Comparison of ENCODE assay signal across 18 cellular contexts in the genomic region with DNA sequence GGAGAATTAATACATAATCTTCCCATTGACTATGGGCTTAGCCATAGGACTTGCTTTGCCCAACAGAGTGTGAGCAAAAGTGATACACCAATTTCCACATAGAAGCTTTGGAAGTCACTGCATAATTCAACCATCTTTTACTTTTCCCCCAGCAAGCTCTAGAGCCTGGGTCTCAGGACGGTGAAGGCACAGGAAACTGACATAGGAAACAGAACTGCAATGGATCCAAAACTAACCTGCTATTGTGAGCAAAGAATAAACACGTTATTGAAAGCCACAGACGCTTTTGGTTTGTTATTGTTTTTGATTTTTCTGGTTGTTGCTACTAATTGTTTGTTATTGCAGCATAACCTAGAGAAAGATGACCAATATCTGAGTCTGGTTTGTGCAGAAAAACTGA. TPM values are rescaled to one million over a fixed set of nuclear protein-coding genes. Genes with fewer than 3 reads are reported as not detected.
DNase-seq lines count a peak whose midpoint lies in the region; ATAC-seq and TF ChIP-seq lines count a peak whose summit lies in the region.
"Had no signal": no experiment of that assay in that cellular context is flagged by ENCODE, and none has a peak within 500 bp of the region (broad histone marks: within the 10 kb centered on the region; RNA-seq: fewer than 3 reads in every experiment).

No MANE protein-coding gene starts in this region.

- H3K4me3 Mint-ChIP-seq in stimulated activated naive CD8-positive, alpha-beta T cell treated with anti-CD3 and anti-CD28 coated beads, Interleukin-15, Interleukin-2, amounts not matched to agents 100 ng/mL and 50 ng/mL, for 24 hours: no peak overlapping the region
- no peak overlapping the region for H3K4me3 Mint-ChIP-seq in stimulated activated naive CD8-positive, alpha-beta T cell treated with anti-CD3 and anti-CD28 coated beads, Interleukin-15, amount 100 ng/mL, for 72 hours
- H3K4me3 Mint-ChIP-seq in endothelial cell (ENCODE audit: unreplicated experiment) (no peak overlapping the region), nephron (no peak overlapping the region)

- H3K27ac Mint-ChIP-seq in stimulated activated naive CD8-positive, alpha-beta T cell treated with anti-CD3 and anti-CD28 coated beads, Interleukin-15, Interleukin-2, amounts not matched to agents 100 ng/mL and 50 ng/mL, for 24 hours: peak overlapping the region; percentile 17
- no peak overlapping the region for H3K27ac Mint-ChIP-seq in stimulated activated naive CD8-positive, alpha-beta T cell treated with anti-CD3 and anti-CD28 coated beads, Interleukin-15, amount 100 ng/mL, for 72 hours
- peak overlapping the region; percentile 72 for H3K27ac Mint-ChIP-seq in endothelial cell (ENCODE audit: unreplicated experiment)
- peak overlapping the region; percentile 45 to 78 (median 62) for H3K27ac Mint-ChIP-seq in nephron

- TF ChIP-seq CTCF in endothelial cell (IDR thresholded peaks at IDR 0.05; ENCODE audit: unreplicated experiment) (no peak), nephron (IDR thresholded peaks at IDR 0.05; ENCODE audit: unreplicated experiment in 3 of 3) (no peak)

- ATAC-seq in stimulated activated naive CD8-positive, alpha-beta T cell treated with anti-CD3 and anti-CD28 coated beads, Interleukin-15, amount 100 ng/mL, for 72 hours: no peak
- no peak for ATAC-seq in sciatic nerve
- ATAC-seq: GM12878 had no signal

- peaks cover 29% of the 10 kb centered on the region for H3K4me1 Mint-ChIP-seq in stimulated activated naive CD8-positive, alpha-beta T cell treated with anti-CD3 and anti-CD28 coated beads, Interleukin-15, Interleukin-2, amounts not matched to agents 100 ng/mL and 50 ng/mL, for 24 hours (ENCODE audit: low read depth)
- peaks cover 22% of the 10 kb centered on the region for H3K4me1 Mint-ChIP-seq in stimulated activated naive CD8-positive, alpha-beta T cell treated with anti-CD3 and anti-CD28 coated beads, Interleukin-15, amount 100 ng/mL, for 72 hours
- H3K4me1 Mint-ChIP-seq in endothelial cell (ENCODE audit: unreplicated experiment) (peaks cover 21% of the 10 kb centered on the region), nephron (peaks cover 13% of the 10 kb centered on the region)

- H3K27me3 Mint-ChIP-seq in stimulated activated naive CD8-positive, alpha-beta T cell treated with anti-CD3 and anti-CD28 coated beads, Interleukin-15, Interleukin-2, amounts not matched to agents 100 ng/mL and 50 ng/mL, for 24 hours: no peaks in the 10 kb centered on the region
- no peaks in the 10 kb centered on the region for H3K27me3 Mint-ChIP-seq in stimulated activated naive CD8-positive, alpha-beta T cell treated with anti-CD3 and anti-CD28 coated beads, Interleukin-15, amount 100 ng/mL, for 72 hours
- H3K27me3 Mint-ChIP-seq in endothelial cell (ENCODE audit: unreplicated experiment) (no peaks in the 10 kb centered on the region), nephron (ENCODE audit: low read depth) (no peaks in the 10 kb centered on the region)

- no peak for DNase-seq in stimulated activated naive CD8-positive, alpha-beta T cell treated with anti-CD3 and anti-CD28 coated beads, Interleukin-15, amount 100 ng/mL, for 72 hours
- no peak for DNase-seq in endothelial cell (ENCODE audit: low spot score)
- no peak for DNase-seq in HuH-7.5 (ENCODE audit: low spot score)
- DNase-seq in sciatic nerve (ENCODE audit: low spot score): no peak
- DNase-seq in NCI-H1092 (lab: John Stamatoyannopoulos, UW): no peak
- no peak for DNase-seq in KG1 (lab: John Stamatoyannopoulos, UW)
- DNase-seq: amygdala, C1 segment of cervical spinal cord, DMS 273 treated with DMSO at 0.1 percent for 48 hours, GF-D8, kidney glomerular epithelial cell, NCI-H1417 treated with DMSO at 0.1 percent for 48 hours, NCI-H748 treated with DMSO at 0.1 percent for 48 hours, occipital lobe, sigmoid colon had no signal

- intact Hi-C loops in sciatic nerve (cut with DNase I): no loop called here

- no peaks in the 10 kb centered on the region for H3K36me3 Mint-ChIP-seq in stimulated activated naive CD8-positive, alpha-beta T cell treated with anti-CD3 and anti-CD28 coated beads, Interleukin-15, Interleukin-2, amounts not matched to agents 100 ng/mL and 50 ng/mL, for 24 hours (ENCODE audit: low read depth)
- H3K36me3 Mint-ChIP-seq in endothelial cell (ENCODE audit: low read depth, unreplicated experiment) (no peaks in the 10 kb centered on the region), nephron (ENCODE audit: low read depth) (no peaks in the 10 kb centered on the region)

- no peaks in the 10 kb centered on the region for H3K9me3 Mint-ChIP-seq in stimulated activated naive CD8-positive, alpha-beta T cell treated with anti-CD3 and anti-CD28 coated beads, Interleukin-15, Interleukin-2, amounts not matched to agents 100 ng/mL and 50 ng/mL, for 24 hours
- H3K9me3 Mint-ChIP-seq in stimulated activated naive CD8-positive, alpha-beta T cell treated with anti-CD3 and anti-CD28 coated beads, Interleukin-15, amount 100 ng/mL, for 72 hours: no peaks in the 10 kb centered on the region
- H3K9me3 Mint-ChIP-seq in endothelial cell (ENCODE audit: unreplicated experiment): no peaks in the 10 kb centered on the region
- H3K9me3 Mint-ChIP-seq in nephron: no peaks in the 10 kb centered on the region

RNA-seq across cellular contexts. Expression of a gene that starts 53.0 kb away (rescaled TPM):
- 8.8 TPM for total RNA-seq in endothelial cell (ENCODE audit: unreplicated experiment)
- 27.6 TPM for total RNA-seq in sciatic nerve

Comparison
In these comparisons a context has a peak if more than half of its experiments do, and no peak if none do; other contexts are left out.
1. H3K27ac Mint-ChIP-seq: peak in stimulated activated naive CD8-positive, alpha-beta T cell treated with anti-CD3 and anti-CD28 coated beads, Interleukin-15, Interleukin-2, amounts not matched to agents 100 ng/mL and 50 ng/mL, for 24 hours (single experiment), endothelial cell (single experiment) and nephron (3 of 3); none in stimulated activated naive CD8-positive, alpha-beta T cell treated with anti-CD3 and anti-CD28 coated beads, Interleukin-15, amount 100 ng/mL, for 72 hours (0 of 2).